In the genomic region with DNA sequence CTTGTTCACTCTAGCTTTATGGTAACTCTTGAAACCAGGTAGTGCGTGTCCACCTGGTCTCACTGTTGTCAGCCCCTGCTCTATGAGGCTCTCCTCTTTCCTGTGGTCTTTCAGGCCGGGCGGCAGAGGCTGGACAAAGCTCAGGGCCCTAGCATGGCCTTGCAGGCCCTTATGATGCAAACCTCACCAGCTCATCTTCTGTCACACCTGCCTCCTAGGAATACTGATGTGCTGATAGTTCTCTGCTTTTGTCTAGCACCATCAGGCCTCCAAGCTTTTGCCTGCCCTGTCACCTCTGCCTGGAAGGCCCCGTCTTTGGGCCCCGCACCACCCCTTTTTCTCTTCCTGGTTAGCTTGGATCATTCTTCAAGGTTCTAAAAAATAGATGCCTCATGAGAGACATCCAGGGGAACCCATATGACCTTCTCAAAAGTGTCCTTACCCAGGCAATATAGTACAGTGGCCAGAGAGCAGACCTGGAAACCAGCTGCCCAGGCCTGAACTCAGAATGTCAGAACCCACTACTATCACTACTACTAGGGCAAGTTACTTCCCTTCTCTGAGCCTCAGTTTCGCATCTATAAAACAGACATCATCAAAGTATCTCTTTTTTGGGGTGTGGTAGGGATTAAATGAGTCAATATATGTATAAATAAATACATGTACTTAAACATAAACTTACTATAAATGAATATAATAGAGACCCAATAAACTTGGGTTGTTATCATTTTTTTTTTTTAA, we compare ENCODE assay signal across 18 cellular contexts.
"Had no signal": no experiment of that assay in that cellular context is flagged by ENCODE, and none has a peak within 500 bp of the region (broad histone marks: within the 10 kb centered on the region; RNA-seq: fewer than 3 reads in every experiment).

No MANE protein-coding gene starts in this region.

- H3K27ac Mint-ChIP-seq: activated CD4-positive, alpha-beta T cell treated with anti-CD3 and anti-CD28 coated beads, Interleukin-2, amount 10 ng/mL, durations not matched to agents 24 days and 14 days; activated naive CD8-positive, alpha-beta T cell had no signal

- H3K9me3 Mint-ChIP-seq: natural killer cell treated with Interleukin-12 subunit alpha and Interleukin-12 subunit beta and Interleukin-15 and Interleukin-18, amount 100 ng/mL, for 72 hours had no signal

- H3K27me3 Mint-ChIP-seq: activated naive CD8-positive, alpha-beta T cell had no signal

- H3K4me3 Mint-ChIP-seq: activated CD4-positive, alpha-beta T cell treated with anti-CD3 and anti-CD28 coated beads, Interleukin-2, amount 10 ng/mL, durations not matched to agents 24 days and 14 days; activated naive CD8-positive, alpha-beta T cell; natural killer cell treated with Interleukin-12 subunit alpha and Interleukin-12 subunit beta and Interleukin-15 and Interleukin-18, amount 100 ng/mL, for 72 hours; stimulated activated naive CD8-positive, alpha-beta T cell treated with anti-CD3 and anti-CD28 coated beads, Interleukin-15, amount 100 ng/mL, for 72 hours had no signal

- DNase-seq: activated CD4-positive, alpha-beta T cell treated with anti-CD3 and anti-CD28 coated beads, Interleukin-2, amount 10 ng/mL, durations not matched to agents 24 days and 14 days; activated effector memory CD4-positive, alpha-beta T cell treated with Interleukin-2 at 50 U/mL for 16 hours; activated T-cell treated with anti-CD3 and anti-CD28 coated beads, Interleukin-2, amount 50 U/mL, for 48 hours; erythroblast; foreskin melanocyte; glutamatergic neuron; hippocampal formation; lower lobe of right lung; psoas muscle; right cardiac atrium; stimulated activated CD4-positive, alpha-beta T cell treated with anti-CD3 and anti-CD28 coated beads, Interleukin-2, amount 100 ng/mL, for 24 hours; stimulated activated naive CD8-positive, alpha-beta T cell treated with anti-CD3 and anti-CD28 coated beads, Interleukin-15, amount 100 ng/mL, for 72 hours; transverse colon had no signal

- H3K36me3 Mint-ChIP-seq: activated naive CD8-positive, alpha-beta T cell; natural killer cell treated with Interleukin-12 subunit alpha and Interleukin-12 subunit beta and Interleukin-15 and Interleukin-18, amount 100 ng/mL, for 72 hours had no signal

- FAIRE-seq: colon, islet of Langerhans had no signal

- ATAC-seq: left colon; lower lobe of right lung; natural killer cell treated with Interleukin-12 subunit alpha and Interleukin-12 subunit beta and Interleukin-15 and Interleukin-18, amount 100 ng/mL, for 72 hours; psoas muscle; right cardiac atrium; stimulated activated naive CD8-positive, alpha-beta T cell treated with anti-CD3 and anti-CD28 coated beads, Interleukin-15, amount 100 ng/mL, for 72 hours had no signal
